In the genomic region with DNA sequence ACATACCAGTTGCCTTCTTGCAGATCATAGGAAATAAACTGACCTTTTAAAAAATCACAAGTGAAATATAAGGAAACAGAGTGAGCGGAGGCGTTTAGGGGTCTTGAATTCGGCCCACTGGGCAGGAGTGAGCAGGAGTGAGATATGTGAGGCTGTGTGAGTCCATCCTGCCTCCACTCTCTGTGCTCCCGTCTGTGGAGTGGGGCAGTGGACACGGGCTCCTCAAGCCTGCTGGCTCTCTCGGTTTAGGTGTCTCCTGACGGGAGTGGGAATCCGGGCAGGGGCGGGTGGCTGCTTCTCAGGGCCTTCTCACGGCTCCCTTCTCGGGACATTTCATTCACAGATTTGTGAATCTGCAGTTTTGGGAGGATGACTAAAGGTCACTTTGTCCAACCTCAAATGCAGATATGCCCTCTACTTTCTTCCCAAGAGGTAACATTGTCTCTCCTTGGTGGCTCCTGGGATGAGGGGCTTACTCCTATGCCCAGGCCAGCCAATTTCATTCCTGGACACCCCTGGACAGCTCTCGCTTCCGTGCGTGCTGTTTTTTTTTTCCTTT, we compare ENCODE assay signal across 21 cellular contexts. TPM values are rescaled to one million over a fixed set of nuclear protein-coding genes. Genes with fewer than 3 reads are reported as not detected.
DNase-seq lines count a peak whose midpoint lies in the region; ATAC-seq and TF ChIP-seq lines count a peak whose summit lies in the region.
"Had no signal": no experiment of that assay in that cellular context is flagged by ENCODE, and none has a peak within 500 bp of the region (broad histone marks: within the 10 kb centered on the region; RNA-seq: fewer than 3 reads in every experiment).

No MANE protein-coding gene starts in this region.

- no peak overlapping the region for H3K27ac Mint-ChIP-seq in glutamatergic neuron (ENCODE audit: unreplicated experiment)
- H3K27ac Mint-ChIP-seq: activated naive CD4-positive, alpha-beta T cell treated with anti-CD3 and anti-CD28 coated beads, Interleukin-2, amount 50 U/mL, for 24 hours; activated T-cell treated with anti-CD3 and anti-CD28 coated beads, Interleukin-2, amount 50 U/mL, for 24 hours; CD4-positive, CD25-positive, alpha-beta regulatory T cell had no signal

- peaks cover 4% of the 10 kb centered on the region for H3K36me3 Mint-ChIP-seq in glutamatergic neuron (ENCODE audit: unreplicated experiment)
- H3K36me3 Mint-ChIP-seq: activated naive CD4-positive, alpha-beta T cell treated with anti-CD3 and anti-CD28 coated beads, Interleukin-2, amount 50 U/mL, for 24 hours; CD4-positive, CD25-positive, alpha-beta regulatory T cell had no signal

- peaks cover 3% of the 10 kb centered on the region for H3K9me3 Mint-ChIP-seq in glutamatergic neuron (ENCODE audit: unreplicated experiment)
- H3K9me3 Mint-ChIP-seq: activated naive CD4-positive, alpha-beta T cell treated with anti-CD3 and anti-CD28 coated beads, Interleukin-2, amount 50 U/mL, for 24 hours; activated T-cell treated with anti-CD3 and anti-CD28 coated beads, Interleukin-2, amount 50 U/mL, for 24 hours had no signal

- H3K4me1 ChIP-seq in left ventricle myocardium inferior (peaks cover 9% of the 10 kb centered on the region), heart left ventricle (peaks cover 0 to 19% (median 2%) of the 10 kb centered on the region in 12 donors), right cardiac atrium (ENCODE audit: control insufficient read depth, insufficient read depth, low read length) (no peaks in the 10 kb centered on the region), sigmoid colon (peaks cover 0 to 40% (median 36%) of the 10 kb centered on the region in 4 donors)

- H3K9me3 ChIP-seq in left ventricle myocardium inferior (replicated peaks) (no peaks in the 10 kb centered on the region), heart left ventricle (no peaks in the 10 kb centered on the region), right cardiac atrium (ENCODE audit: control insufficient read depth, low read length) (no peaks in the 10 kb centered on the region), sigmoid colon (no peaks in the 10 kb centered on the region)
- H3K9me3 ChIP-seq: lower lobe of right lung, testis had no signal

- no peak for TF ChIP-seq CTCF in left ventricle myocardium inferior (IDR thresholded peaks at IDR 0.05; ENCODE audit: borderline replicate concordance)
- TF ChIP-seq CTCF in heart left ventricle (IDR thresholded peaks at IDR 0.05) = no peak
- no peak for TF ChIP-seq CTCF in sigmoid colon (IDR thresholded peaks at IDR 0.05)
- TF ChIP-seq CTCF in glutamatergic neuron (IDR thresholded peaks at IDR 0.05; ENCODE audit: partially characterized antibody, unreplicated experiment) = no peak

- ATAC-seq in heart left ventricle (no peak), right cardiac atrium (peak in 1 of 2 donors; percentile 7), HG03135 (IDR thresholded peaks at IDR 0.05; ENCODE audit: unreplicated experiment) (no peak)

- no peaks in the 10 kb centered on the region for H3K4me1 Mint-ChIP-seq in glutamatergic neuron (ENCODE audit: low read depth, unreplicated experiment)
- H3K4me1 Mint-ChIP-seq: activated naive CD4-positive, alpha-beta T cell treated with anti-CD3 and anti-CD28 coated beads, Interleukin-2, amount 50 U/mL, for 24 hours had no signal

- intact Hi-C loops in left ventricle myocardium inferior (cut with micrococcal nuclease) = no loop called here
- intact Hi-C loops in heart left ventricle (cut with DNase I) = loop anchor here in 9 of 10 donors (5.0 to 10.0 kb wide), 6 partner anchors 143 to 823 kb away; no protein-coding TSS in a partner anchor
- intact Hi-C loops in right cardiac atrium (cut with DNase I) = no loop called here
- intact Hi-C loops in sigmoid colon (cut with DNase I) = loop anchor here (5.0 kb wide), 2 partner anchors 129 to 504 kb away; no protein-coding TSS in a partner anchor

- no peak overlapping the region for H3K4me3 ChIP-seq in left ventricle myocardium inferior
- no peak overlapping the region for H3K4me3 ChIP-seq in heart left ventricle
- H3K4me3 ChIP-seq in right cardiac atrium (ENCODE audit: low read length) = no peak overlapping the region
- H3K4me3 ChIP-seq in sigmoid colon = no peak overlapping the region
- H3K4me3 ChIP-seq: lower lobe of right lung, testis had no signal

- H3K27me3 ChIP-seq in left ventricle myocardium inferior (ENCODE audit: low read depth) (peaks cover 37% of the 10 kb centered on the region), heart left ventricle (peaks cover 0 to 9% (median 6%) of the 10 kb centered on the region in 9 donors), right cardiac atrium (ENCODE audit: control insufficient read depth, insufficient read depth) (no peaks in the 10 kb centered on the region), sigmoid colon (no peaks in the 10 kb centered on the region)
- H3K27me3 ChIP-seq: testis had no signal

- H3K27me3 Mint-ChIP-seq in glutamatergic neuron (ENCODE audit: unreplicated experiment) = peaks cover 13% of the 10 kb centered on the region

- WGBS in heart left ventricle, 4 donors = 82 to 86% (median 85%) methylated on average over 14 of the region's 14 CpGs
- WGBS in right cardiac atrium = 69% methylated on average over 14 of the region's 14 CpGs
- WGBS in sigmoid colon, 2 donors = 83% methylated on average over 14 of the region's 14 CpGs

- H3K36me3 ChIP-seq in left ventricle myocardium inferior = no peaks in the 10 kb centered on the region
- H3K36me3 ChIP-seq in heart left ventricle = no peaks in the 10 kb centered on the region
- no peaks in the 10 kb centered on the region for H3K36me3 ChIP-seq in sigmoid colon
- H3K36me3 ChIP-seq: lower lobe of right lung had no signal

- no peak for TF ChIP-seq EP300 in sigmoid colon (IDR thresholded peaks at IDR 0.05)

- no peak for TF ChIP-seq POLR2A in heart left ventricle (IDR thresholded peaks at IDR 0.05)
- no peak for TF ChIP-seq POLR2A in sigmoid colon (IDR thresholded peaks at IDR 0.05)

- H3K27ac ChIP-seq in left ventricle myocardium inferior (replicated peaks) = peak overlapping the region; percentile 57
- peak overlapping the region in 5 of 12 donors; percentile 5 to 83 (median 33) for H3K27ac ChIP-seq in heart left ventricle
- peak overlapping the region; percentile 43 for H3K27ac ChIP-seq in right cardiac atrium (ENCODE audit: low read length)
- peak overlapping the region; percentile 77 to 89 (median 83) for H3K27ac ChIP-seq in sigmoid colon
- H3K27ac ChIP-seq: HL-60, lower lobe of right lung had no signal

- DNase-seq in left ventricle myocardium inferior = no peak
- DNase-seq in heart left ventricle = no peak
- no peak for DNase-seq in right cardiac atrium
- DNase-seq in sigmoid colon = peak; percentile 63
- DNase-seq in glutamatergic neuron = no peak
- DNase-seq in DMS79 treated with DMSO at 0.1 percent for 48 hours (lab: John Stamatoyannopoulos, UW) = no peak
- DNase-seq in foreskin melanocyte = no peak
- DNase-seq: activated T-cell treated with anti-CD3 and anti-CD28 coated beads, Interleukin-2, amount 50 U/mL, for 24 hours; CD4-positive, CD25-positive, alpha-beta regulatory T cell; DMS79; effector memory CD4-positive, alpha-beta T cell; lower lobe of right lung; NCI-H1417; NCI-H2171 treated with DMSO at 0.1 percent for 48 hours; NCI-H748 treated with DMSO at 0.1 percent for 48 hours had no signal

- H3K4me3 Mint-ChIP-seq in glutamatergic neuron (ENCODE audit: unreplicated experiment) = no peak overlapping the region
- H3K4me3 Mint-ChIP-seq: activated naive CD4-positive, alpha-beta T cell treated with anti-CD3 and anti-CD28 coated beads, Interleukin-2, amount 50 U/mL, for 24 hours; activated T-cell treated with anti-CD3 and anti-CD28 coated beads, Interleukin-2, amount 50 U/mL, for 24 hours had no signal

RNA-seq across cellular contexts. Expression of a gene that starts 27.6 kb away (rescaled TPM):
- 0.47 TPM for total RNA-seq in left ventricle myocardium inferior
- total RNA-seq in heart left ventricle = 1 to 10 TPM in 1 of 9 donors, under 1 TPM in 2, not detected in 6; 0.78 to 2.5 (median 0.93) TPM
- polyA plus RNA-seq in heart left ventricle = not detected
- under 1 TPM in 3 of 4 donors, not detected in 1; 0.45 to 0.62 (median 0.46) TPM for total RNA-seq in right cardiac atrium
- 0.50 TPM for polyA plus RNA-seq in right cardiac atrium
- 1 to 10 TPM; 1.1 to 3.6 (median 1.7) TPM for total RNA-seq in sigmoid colon
- under 1 TPM in 1 of 3 donors, not detected in 2; 0.54 TPM for polyA plus RNA-seq in sigmoid colon
- not detected for total RNA-seq in glutamatergic neuron (ENCODE audit: unreplicated experiment)
- total RNA-seq: bronchial epithelial cell had no signal
- polyA plus RNA-seq: CD4-positive, CD25-positive, alpha-beta regulatory T cell; neural cell had no signal

RNA-seq across cellular contexts. Expression of a gene that starts 59.7 kb away (rescaled TPM):
- 0.55 TPM for total RNA-seq in left ventricle myocardium inferior
- total RNA-seq in heart left ventricle = 1 to 10 TPM in 2 of 9 donors, under 1 TPM in 7; 0.13 to 2.0 (median 0.27) TPM
- under 1 TPM; 0.08 to 0.14 TPM for polyA plus RNA-seq in heart left ventricle
- under 1 TPM; 0.25 to 0.56 (median 0.36) TPM for total RNA-seq in right cardiac atrium
- polyA plus RNA-seq in right cardiac atrium = 0.02 TPM
- 1 to 10 TPM; 1.5 to 3.9 (median 2.2) TPM for total RNA-seq in sigmoid colon
- polyA plus RNA-seq in sigmoid colon = 1 to 10 TPM in 1 of 3 donors, under 1 TPM in 2; 0.23 to 3.0 (median 0.51) TPM
- total RNA-seq in glutamatergic neuron (ENCODE audit: unreplicated experiment) = 2.5 TPM
- total RNA-seq: CD4-positive, CD25-positive, alpha-beta regulatory T cell had no signal
- polyA plus RNA-seq: CD4-positive, CD25-positive, alpha-beta regulatory T cell had no signal

Comparison
In these comparisons a context has a peak if more than half of its experiments do, and no peak if none do; other contexts are left out.
1. intact Hi-C loops: an anchor here in heart left ventricle (5.0 to 10.0 kb wide) and sigmoid colon (5.0 kb wide); none called in left ventricle myocardium inferior and right cardiac atrium.